ENCODE assay signal across 17 cellular contexts in the genomic region with DNA sequence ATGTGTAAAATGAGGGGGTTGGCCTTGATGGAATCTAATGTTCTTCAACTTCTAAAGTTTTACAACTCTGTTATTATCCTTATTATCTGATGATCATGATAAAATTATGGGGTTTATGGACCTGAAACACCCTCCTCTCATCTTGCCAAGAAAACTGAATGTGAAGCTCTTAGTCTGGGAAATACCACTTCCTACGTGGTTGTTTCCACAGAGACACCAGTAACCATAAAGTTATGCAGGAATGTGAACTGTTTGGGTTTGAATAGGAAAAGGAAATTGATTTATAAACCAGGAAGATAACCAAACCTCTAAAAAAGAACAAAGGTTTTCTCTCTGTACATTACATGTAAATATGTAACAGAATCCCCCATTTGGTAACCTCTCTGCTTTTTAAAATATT. TPM values are rescaled to one million over a fixed set of nuclear protein-coding genes. Genes with fewer than 3 reads are reported as not detected.
DNase-seq lines count a peak whose midpoint lies in the region; ATAC-seq and TF ChIP-seq lines count a peak whose summit lies in the region.
"Had no signal": no experiment of that assay in that cellular context is flagged by ENCODE, and none has a peak within 500 bp of the region (broad histone marks: within the 10 kb centered on the region; RNA-seq: fewer than 3 reads in every experiment).

No MANE protein-coding gene starts in this region.

- H3K4me3 Mint-ChIP-seq in endodermal cell, result no peak overlapping the region
- H3K4me3 Mint-ChIP-seq: activated CD8-positive, alpha-beta T cell treated with anti-CD3 and anti-CD28 coated beads for 36 hours; B cell had no signal

- no peak overlapping the region for H3K14ac ChIP-seq in mesenchymal stem cell (ENCODE audit: low read length in 2 of 2)

- H3K4me3 ChIP-seq in endodermal cell (ENCODE audit: low read length) (no peak overlapping the region), mesenchymal stem cell (ENCODE audit: insufficient read depth in 1 of 2, low read depth in 1 of 2, low read length in 2 of 2) (no peak overlapping the region), coronary artery (no peak overlapping the region)
- H3K4me3 ChIP-seq: breast epithelium, psoas muscle, transverse colon had no signal

- peaks cover 12% of the 10 kb centered on the region for H3K9me3 Mint-ChIP-seq in endodermal cell

- TF ChIP-seq CTCF in endodermal cell (conservative IDR thresholded peaks at IDR 0.05) (no peak), coronary artery (IDR thresholded peaks at IDR 0.05) (no peak)

- H3K27ac ChIP-seq in endodermal cell (ENCODE audit: low read depth, low read length) (peak overlapping the region; percentile 77), mesenchymal stem cell (ENCODE audit: low read length, poor library complexity, severe bottlenecking) (peak overlapping the region; percentile 28), coronary artery (no peak overlapping the region)
- H3K27ac ChIP-seq: breast epithelium, KMS-11, psoas muscle, transverse colon had no signal

- H3K27me3 Mint-ChIP-seq in endodermal cell (ENCODE audit: insufficient read depth), result no peaks in the 10 kb centered on the region
- H3K27me3 Mint-ChIP-seq: B cell had no signal

- H2AFZ ChIP-seq in mesenchymal stem cell (ENCODE audit: low read depth, low read length), result no peak overlapping the region

- no peak overlapping the region for H3K27ac Mint-ChIP-seq in endodermal cell
- H3K27ac Mint-ChIP-seq: activated CD8-positive, alpha-beta T cell treated with anti-CD3 and anti-CD28 coated beads for 36 hours; B cell had no signal

- no peaks in the 10 kb centered on the region for H3K79me1 ChIP-seq in mesenchymal stem cell (replicated peaks; ENCODE audit: low read length, poor library complexity, severe bottlenecking)

- H2AK5ac ChIP-seq in mesenchymal stem cell (ENCODE audit: low read length, severe bottlenecking), result no peak overlapping the region

- H3K9ac ChIP-seq in endodermal cell (ENCODE audit: extremely low read depth, low read length, poor library complexity, severe bottlenecking) (no peak overlapping the region), mesenchymal stem cell (ENCODE audit: low read length) (no peak overlapping the region)
- H3K9ac ChIP-seq: KMS-11 had no signal

- no peak overlapping the region for H4K8ac ChIP-seq in mesenchymal stem cell (ENCODE audit: low read length)

- H3K27me3 ChIP-seq in endodermal cell (ENCODE audit: control insufficient read depth, insufficient read depth, low read length, poor library complexity, severe bottlenecking) (no peaks in the 10 kb centered on the region), mesenchymal stem cell (ENCODE audit: control insufficient read depth in 1 of 2, insufficient read depth in 1 of 2, low read length in 2 of 2) (no peaks in the 10 kb centered on the region)
- H3K27me3 ChIP-seq: breast epithelium, transverse colon had no signal

- H2BK5ac ChIP-seq in mesenchymal stem cell (ENCODE audit: low read depth, low read length, poor library complexity, severe bottlenecking), result no peak overlapping the region

- H3K18ac ChIP-seq in mesenchymal stem cell (ENCODE audit: low read depth in 1 of 2, low read length in 2 of 2), result no peak overlapping the region

- H3K4ac ChIP-seq in mesenchymal stem cell (ENCODE audit: low read depth in 1 of 2, low read length in 2 of 2), result no peak overlapping the region

- no peak overlapping the region for H3K23ac ChIP-seq in mesenchymal stem cell (ENCODE audit: low read length in 2 of 2)

- 100% methylated on average over 1 of the region's 1 CpG; no CpG with 5 or more reads in 1 of the 2 experiments for WGBS in endodermal cell (ENCODE audit: insufficient coverage in 1 of 2, insufficient read length in 1 of 2), 2 experiments
- whole genome bisulfite sequencing in mesenchymal stem cell, result no CpG with 5 or more reads among the region's 1 CpG

- ATAC-seq in GM18520 (IDR thresholded peaks at IDR 0.05; ENCODE audit: unreplicated experiment), result no peak
- ATAC-seq in GM21423 (IDR thresholded peaks at IDR 0.05; ENCODE audit: unreplicated experiment), result no peak
- ATAC-seq: activated CD8-positive, alpha-beta T cell treated with anti-CD3 and anti-CD28 coated beads for 36 hours; psoas muscle had no signal

- H4K91ac ChIP-seq in mesenchymal stem cell (ENCODE audit: low read length), result no peak overlapping the region

- peak; percentile 82 for DNase-seq in AG08395 (ENCODE audit: low spot score)
- DNase-seq in NCI-H2227 treated with DMSO at 0.1 percent for 48 hours (lab: John Stamatoyannopoulos, UW), result peak; percentile 80
- DNase-seq in endodermal cell, result no peak
- DNase-seq in mesenchymal stem cell, result peak; percentile 79
- DNase-seq in coronary artery (ENCODE audit: low spot score), result no peak
- DNase-seq in medulla oblongata (ENCODE audit: extremely low spot score), result no peak
- DNase-seq: activated CD8-positive, alpha-beta T cell treated with anti-CD3 and anti-CD28 coated beads for 36 hours; activated effector memory CD4-positive, alpha-beta T cell treated with anti-CD3 and anti-CD28 coated beads, Interleukin-2, amount 50 U/mL, for 16 hours; NCI-H187 treated with DMSO at 0.1 percent for 48 hours; psoas muscle; stimulated activated CD4-positive, alpha-beta T cell treated with anti-CD3 and anti-CD28 coated beads, Interleukin-2, amount 100 ng/mL, for 24 hours; transverse colon had no signal

- no peak overlapping the region for H3K4me2 ChIP-seq in mesenchymal stem cell (ENCODE audit: low read length, poor library complexity, severe bottlenecking)
- H3K4me2 ChIP-seq: KMS-11 had no signal

- no peaks in the 10 kb centered on the region for H3K36me3 Mint-ChIP-seq in endodermal cell (ENCODE audit: low read depth)

- H3K9me3 ChIP-seq in endodermal cell (ENCODE audit: control insufficient read depth, low read length) (no peaks in the 10 kb centered on the region), mesenchymal stem cell (ENCODE audit: control insufficient read depth, low read length) (no peaks in the 10 kb centered on the region)
- H3K9me3 ChIP-seq: breast epithelium, psoas muscle, transverse colon had no signal

- no peak overlapping the region for H2BK12ac ChIP-seq in mesenchymal stem cell (ENCODE audit: low read length in 2 of 2)

- peaks cover 9% of the 10 kb centered on the region for H3K4me1 Mint-ChIP-seq in endodermal cell
- H3K4me1 Mint-ChIP-seq: B cell had no signal

- H2BK15ac ChIP-seq in mesenchymal stem cell (ENCODE audit: low read depth, poor library complexity, severe bottlenecking), result no peak overlapping the region

- no peak overlapping the region for H2BK120ac ChIP-seq in mesenchymal stem cell (ENCODE audit: low read depth, low read length)

- no peaks in the 10 kb centered on the region for H3K4me1 ChIP-seq in endodermal cell (ENCODE audit: control insufficient read depth, insufficient read depth, low read length)
- peaks cover 4% of the 10 kb centered on the region for H3K4me1 ChIP-seq in mesenchymal stem cell (ENCODE audit: control insufficient read depth, insufficient read depth, low read depth, low read length)
- H3K4me1 ChIP-seq: breast epithelium, psoas muscle, transverse colon had no signal

- H3K36me3 ChIP-seq in endodermal cell (ENCODE audit: control insufficient read depth, insufficient read depth, low read length) (no peaks in the 10 kb centered on the region), mesenchymal stem cell (ENCODE audit: control insufficient read depth in 1 of 2, insufficient read depth in 2 of 2, low read depth in 1 of 2, low read length in 2 of 2) (no peaks in the 10 kb centered on the region)
- H3K36me3 ChIP-seq: breast epithelium, transverse colon had no signal

RNA-seq across cellular contexts. Expression of gene RAI14, which starts 28.3 kb away (rescaled TPM):
- total RNA-seq in endodermal cell, result 10 to 100 TPM; 66.6 to 87.5 TPM
- 68.8 TPM for polyA plus RNA-seq in endodermal cell (2013, experiment 1 of 2)
- 63.3 TPM for polyA plus RNA-seq in endodermal cell (2013, experiment 2 of 2)
- polyA plus RNA-seq in mesenchymal stem cell (2013, experiment 1 of 2), result 100 TPM
- 99.7 TPM for polyA plus RNA-seq in mesenchymal stem cell (2013, experiment 2 of 2)

Comparison
In these comparisons a context has a peak if more than half of its experiments do, and no peak if none do; other contexts are left out.
1. DNase-seq: peak in AG08395 (single experiment), NCI-H2227 treated with DMSO at 0.1 percent for 48 hours (single experiment) and mesenchymal stem cell (single experiment); none in endodermal cell (single experiment), coronary artery (single experiment) and medulla oblongata (single experiment).
2. H3K27ac ChIP-seq: peak in endodermal cell (single experiment) and mesenchymal stem cell (single experiment); none in coronary artery (0 of 2).